ENCODE assay signal across 13 cellular contexts in the genomic region with DNA sequence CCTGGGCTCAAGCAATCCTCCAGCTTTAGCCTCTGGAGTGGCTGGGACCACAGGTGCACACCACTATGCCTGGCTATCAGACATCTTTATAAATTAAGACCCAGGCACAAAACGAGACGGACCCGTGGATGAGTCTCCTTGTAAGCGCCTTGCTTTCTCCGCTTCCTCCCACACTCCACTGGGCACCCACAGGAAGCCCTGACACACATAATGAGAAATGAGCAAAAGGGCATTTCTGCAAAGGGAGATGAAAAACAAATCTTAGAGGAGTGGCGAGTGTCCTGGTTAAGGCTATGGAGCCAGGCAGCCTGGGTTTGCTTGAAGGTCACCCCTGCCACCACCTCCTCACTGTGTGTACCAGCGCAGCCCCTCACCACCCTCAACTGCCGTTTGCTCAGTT. TPM values are rescaled to one million over a fixed set of nuclear protein-coding genes. Genes with fewer than 3 reads are reported as not detected.
DNase-seq lines count a peak whose midpoint lies in the region; ATAC-seq and TF ChIP-seq lines count a peak whose summit lies in the region.
"Had no signal": no experiment of that assay in that cellular context is flagged by ENCODE, and none has a peak within 500 bp of the region (broad histone marks: within the 10 kb centered on the region; RNA-seq: fewer than 3 reads in every experiment).

No MANE protein-coding gene starts in this region.

- intact Hi-C loops in activated naive CD4-positive, alpha-beta T cell treated with anti-CD3 and anti-CD28 coated beads for 36 hours (cut with micrococcal nuclease), result no loop called here
- intact Hi-C loops in dendritic cell treated with granulocyte-macrophage colony-stimulating factor and Interleukin-4, amounts not matched to agents 40 ng/mL and 50 ng/mL, for 4 days (cut with micrococcal nuclease), result no loop called here

- H3K27ac ChIP-seq in Peyer's patch, result peak overlapping the region in 1 of 4 donors; percentile 78
- H3K27ac ChIP-seq: coronary artery, prostate gland had no signal

- H3K36me3 Mint-ChIP-seq in activated naive CD4-positive, alpha-beta T cell treated with anti-CD3 and anti-CD28 coated beads for 36 hours (ENCODE audit: low read depth), result peaks cover 2% of the 10 kb centered on the region
- no peaks in the 10 kb centered on the region for H3K36me3 Mint-ChIP-seq in dendritic cell treated with granulocyte-macrophage colony-stimulating factor and Interleukin-4, amounts not matched to agents 40 ng/mL and 50 ng/mL, for 4 days (ENCODE audit: low read depth)
- H3K36me3 Mint-ChIP-seq in stimulated activated naive CD8-positive, alpha-beta T cell treated with anti-CD3 and anti-CD28 coated beads, Interleukin-15, Interleukin-2, amounts not matched to agents 100 ng/mL and 50 ng/mL, for 24 hours (ENCODE audit: low read depth), result peaks cover 11% of the 10 kb centered on the region

- H3K4me3 ChIP-seq in Peyer's patch, result peak overlapping the region in 1 of 4 donors; percentile 4
- H3K4me3 ChIP-seq: coronary artery, prostate gland had no signal

- peak; percentile 39 for DNase-seq in activated naive CD4-positive, alpha-beta T cell treated with anti-CD3 and anti-CD28 coated beads for 36 hours
- no peak for DNase-seq in activated naive CD4-positive, alpha-beta T cell (lab: John Stamatoyannopoulos, UW)
- DNase-seq in Peyer's patch (peak in 2 of 3 donors; percentile 70 to 72), NOMO-1 treated with DMSO at 0.1 percent for 48 hours (lab: John Stamatoyannopoulos, UW; ENCODE audit: unreplicated experiment) (no peak), iPS-NIHi7 (ENCODE audit: extremely low spot score) (no peak)
- DNase-seq: NCI-H1092 treated with DMSO at 0.1 percent for 48 hours, NCI-H774, SW 1271 had no signal

- H3K27me3 Mint-ChIP-seq in activated naive CD4-positive, alpha-beta T cell treated with anti-CD3 and anti-CD28 coated beads for 36 hours (ENCODE audit: low read depth), result no peaks in the 10 kb centered on the region
- no peaks in the 10 kb centered on the region for H3K27me3 Mint-ChIP-seq in dendritic cell treated with granulocyte-macrophage colony-stimulating factor and Interleukin-4, amounts not matched to agents 40 ng/mL and 50 ng/mL, for 4 days
- H3K27me3 Mint-ChIP-seq in stimulated activated naive CD8-positive, alpha-beta T cell treated with anti-CD3 and anti-CD28 coated beads, Interleukin-15, Interleukin-2, amounts not matched to agents 100 ng/mL and 50 ng/mL, for 24 hours, result no peaks in the 10 kb centered on the region

- peaks cover 0 to 14% (median 8%) of the 10 kb centered on the region in 4 donors for H3K4me1 ChIP-seq in Peyer's patch
- H3K4me1 ChIP-seq: prostate gland had no signal

- CTCF ChIA-PET in activated naive CD4-positive, alpha-beta T cell treated with anti-CD3 and anti-CD28 coated beads for 36 hours (lab: Charles Lee), result no interaction called here

- no peaks in the 10 kb centered on the region for H3K27me3 ChIP-seq in Peyer's patch

- H3K4me1 Mint-ChIP-seq in activated naive CD4-positive, alpha-beta T cell treated with anti-CD3 and anti-CD28 coated beads for 36 hours (ENCODE audit: low read depth), result peaks cover 39% of the 10 kb centered on the region
- H3K4me1 Mint-ChIP-seq in dendritic cell treated with granulocyte-macrophage colony-stimulating factor and Interleukin-4, amounts not matched to agents 40 ng/mL and 50 ng/mL, for 4 days (ENCODE audit: low read depth), result peaks cover 64% of the 10 kb centered on the region
- H3K4me1 Mint-ChIP-seq in stimulated activated naive CD8-positive, alpha-beta T cell treated with anti-CD3 and anti-CD28 coated beads, Interleukin-15, Interleukin-2, amounts not matched to agents 100 ng/mL and 50 ng/mL, for 24 hours (ENCODE audit: low read depth), result peaks cover 53% of the 10 kb centered on the region

- peaks cover 2% of the 10 kb centered on the region for H3K9me3 Mint-ChIP-seq in activated naive CD4-positive, alpha-beta T cell treated with anti-CD3 and anti-CD28 coated beads for 36 hours
- no peaks in the 10 kb centered on the region for H3K9me3 Mint-ChIP-seq in dendritic cell treated with granulocyte-macrophage colony-stimulating factor and Interleukin-4, amounts not matched to agents 40 ng/mL and 50 ng/mL, for 4 days
- H3K9me3 Mint-ChIP-seq in stimulated activated naive CD8-positive, alpha-beta T cell treated with anti-CD3 and anti-CD28 coated beads, Interleukin-15, Interleukin-2, amounts not matched to agents 100 ng/mL and 50 ng/mL, for 24 hours, result no peaks in the 10 kb centered on the region

- H3K9me3 ChIP-seq in Peyer's patch, result no peaks in the 10 kb centered on the region
- H3K9me3 ChIP-seq: prostate gland had no signal

- TF ChIP-seq CTCF in Peyer's patch (IDR thresholded peaks at IDR 0.05), result no peak

- no peak overlapping the region for H3K27ac Mint-ChIP-seq in activated naive CD4-positive, alpha-beta T cell treated with anti-CD3 and anti-CD28 coated beads for 36 hours
- H3K27ac Mint-ChIP-seq in dendritic cell treated with granulocyte-macrophage colony-stimulating factor and Interleukin-4, amounts not matched to agents 40 ng/mL and 50 ng/mL, for 4 days, result peak overlapping the region; percentile 84
- H3K27ac Mint-ChIP-seq in stimulated activated naive CD8-positive, alpha-beta T cell treated with anti-CD3 and anti-CD28 coated beads, Interleukin-15, Interleukin-2, amounts not matched to agents 100 ng/mL and 50 ng/mL, for 24 hours, result peak overlapping the region; percentile 95

- no peak for ATAC-seq in GM21360 (IDR thresholded peaks at IDR 0.05; ENCODE audit: unreplicated experiment)

- peak overlapping the region; percentile 28 for H3K4me3 Mint-ChIP-seq in activated naive CD4-positive, alpha-beta T cell treated with anti-CD3 and anti-CD28 coated beads for 36 hours
- H3K4me3 Mint-ChIP-seq in dendritic cell treated with granulocyte-macrophage colony-stimulating factor and Interleukin-4, amounts not matched to agents 40 ng/mL and 50 ng/mL, for 4 days, result peak overlapping the region; percentile 23
- H3K4me3 Mint-ChIP-seq in stimulated activated naive CD8-positive, alpha-beta T cell treated with anti-CD3 and anti-CD28 coated beads, Interleukin-15, Interleukin-2, amounts not matched to agents 100 ng/mL and 50 ng/mL, for 24 hours, result peak overlapping the region; percentile 45

- H3K36me3 ChIP-seq in Peyer's patch, result no peaks in the 10 kb centered on the region
- H3K36me3 ChIP-seq: prostate gland had no signal

- TF ChIP-seq POLR2A in Peyer's patch (IDR thresholded peaks at IDR 0.05), result no peak

RNA-seq across cellular contexts. Expression of a gene that starts 56.3 kb away (rescaled TPM):
- total RNA-seq in activated naive CD4-positive, alpha-beta T cell treated with anti-CD3 and anti-CD28 coated beads for 36 hours, result 1 to 10 TPM; 3.3 to 4.5 TPM
- total RNA-seq in Peyer's patch, result 10 to 100 TPM; 18.7 to 42.1 (median 37.7) TPM

Comparison
In these comparisons a context has a peak if more than half of its experiments do, and no peak if none do; other contexts are left out.
1. DNase-seq: peak in activated naive CD4-positive, alpha-beta T cell treated with anti-CD3 and anti-CD28 coated beads for 36 hours (single experiment) and Peyer's patch (2 of 3); none in activated naive CD4-positive, alpha-beta T cell (0 of 4), NOMO-1 treated with DMSO at 0.1 percent for 48 hours (single experiment) and iPS-NIHi7 (single experiment).
2. Peak in every context shown above with its lines, with median percentiles within 50 percentile points of each other: H3K4me3 Mint-ChIP-seq.